9 cellular contexts compared by ENCODE assay signal in the genomic region with DNA sequence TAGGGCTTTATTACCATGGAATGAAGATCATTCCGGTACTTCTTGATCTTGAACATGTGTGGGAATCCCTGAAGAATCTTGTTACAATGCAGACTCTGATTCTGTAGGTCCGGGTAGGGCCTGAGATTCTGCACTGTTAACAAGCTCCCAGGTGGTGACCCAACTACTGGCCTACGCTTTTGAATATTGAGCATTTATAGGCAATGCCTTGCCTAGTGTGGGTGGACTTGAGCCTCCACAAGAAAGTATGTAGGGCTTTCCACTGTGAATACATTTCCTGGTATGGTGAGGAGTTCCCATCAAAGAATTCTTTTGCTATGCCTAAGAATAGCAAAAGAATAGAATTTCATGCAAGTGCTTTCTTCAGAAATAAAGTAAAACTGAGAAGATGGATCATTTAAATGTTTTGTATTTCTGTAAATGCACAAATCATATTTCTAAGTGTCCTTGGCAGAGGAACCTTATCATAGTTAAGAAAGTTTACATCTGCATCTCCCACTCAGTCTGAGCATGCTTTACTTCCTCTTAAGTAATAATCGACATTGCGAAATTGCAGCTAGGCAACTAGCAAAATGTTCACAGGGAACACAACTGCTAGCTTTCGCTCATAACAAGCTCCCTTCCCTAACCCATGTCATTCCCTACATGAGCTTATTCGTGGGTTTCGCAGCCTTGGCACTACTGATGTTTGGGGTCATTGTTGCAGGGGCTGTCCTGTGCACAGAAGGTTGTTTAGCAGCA.
DNase-seq lines count a peak whose midpoint lies in the region; ATAC-seq, FAIRE-seq and TF ChIP-seq lines count a peak whose summit lies in the region.
"Had no signal": no experiment of that assay in that cellular context is flagged by ENCODE, and none has a peak within 500 bp of the region (broad histone marks: within the 10 kb centered on the region; RNA-seq: fewer than 3 reads in every experiment).

No MANE protein-coding gene starts in this region.

- H3K27me3 ChIP-seq in dorsolateral prefrontal cortex: no peaks in the 10 kb centered on the region
- no peaks in the 10 kb centered on the region for H3K27me3 ChIP-seq in naive thymus-derived CD4-positive, alpha-beta T cell (ENCODE audit: control insufficient read depth in 2 of 2, insufficient read depth in 2 of 2, low read length in 2 of 2)

- FAIRE-seq in urothelium cell line (lab: Jason Lieb, UNC): no peak

- peak; percentile 67 for ATAC-seq in naive thymus-derived CD4-positive, alpha-beta T cell
- ATAC-seq in GM21723 (IDR thresholded peaks at IDR 0.05; ENCODE audit: unreplicated experiment): no peak

- POLR2A ChIA-PET in naive thymus-derived CD4-positive, alpha-beta T cell (lab: Charles Lee): no interaction called here

- intact Hi-C loops in dorsolateral prefrontal cortex (cut with DNase I): no loop called here
- intact Hi-C loops in naive thymus-derived CD4-positive, alpha-beta T cell (cut with micrococcal nuclease): no loop called here

- H3K27ac ChIP-seq in dorsolateral prefrontal cortex: peak overlapping the region in 30 of 59 donors; percentile 2 to 76 (median 48)
- H3K27ac ChIP-seq in naive thymus-derived CD4-positive, alpha-beta T cell (ENCODE audit: low read depth, low read length): no peak overlapping the region

- no peak overlapping the region for H3K4me3 Mint-ChIP-seq in naive thymus-derived CD4-positive, alpha-beta T cell

- no peak for TF ChIP-seq CTCF in dorsolateral prefrontal cortex (IDR thresholded peaks at IDR 0.05 in 54 of 56, conservative IDR thresholded peaks at IDR 0.05 in 2 of 56; ENCODE audit: low read depth in 1 of 56, partially characterized antibody in 56 of 56)

- H3K9me3 ChIP-seq in naive thymus-derived CD4-positive, alpha-beta T cell (ENCODE audit: control insufficient read depth in 2 of 3, low read length in 3 of 3): no peaks in the 10 kb centered on the region

- DNase-seq in Ammon's horn (ENCODE audit: low spot score): peak; percentile 71
- DNase-seq in NCI-H460 (ENCODE audit: extremely low read depth, low read depth): peak; percentile 85
- no peak for DNase-seq in dorsolateral prefrontal cortex
- no peak for DNase-seq in naive thymus-derived CD4-positive, alpha-beta T cell
- DNase-seq in urothelium cell line (ENCODE audit: low spot score): no peak
- DNase-seq in SHP77 (lab: John Stamatoyannopoulos, UW): no peak
- no peak for DNase-seq in germinal center (ENCODE audit: low spot score)
- DNase-seq: T-helper 2 cell had no signal

- CTCF ChIA-PET in naive thymus-derived CD4-positive, alpha-beta T cell (lab: Charles Lee): interaction anchor here (0.6 kb wide), 1 partner anchor 356 kb away, joined by 3 read pairs; no protein-coding TSS in a partner anchor

- no peaks in the 10 kb centered on the region for H3K36me3 ChIP-seq in naive thymus-derived CD4-positive, alpha-beta T cell (ENCODE audit: control insufficient read depth in 2 of 3, insufficient read depth in 3 of 3, low read length in 3 of 3)

- no peak overlapping the region for H3K4me3 ChIP-seq in dorsolateral prefrontal cortex
- no peak overlapping the region for H3K4me3 ChIP-seq in naive thymus-derived CD4-positive, alpha-beta T cell (ENCODE audit: low read length)

- peaks cover 0 to 8% (median 0%) of the 10 kb centered on the region in 7 donors for H3K4me1 Mint-ChIP-seq in naive thymus-derived CD4-positive, alpha-beta T cell

- no peaks in the 10 kb centered on the region for H3K4me1 ChIP-seq in naive thymus-derived CD4-positive, alpha-beta T cell (ENCODE audit: control insufficient read depth in 2 of 2, insufficient read depth in 2 of 2, low read length in 2 of 2)

- H3K27me3 Mint-ChIP-seq in naive thymus-derived CD4-positive, alpha-beta T cell: peaks cover 0 to 4% (median 0%) of the 10 kb centered on the region in 5 donors

- no peaks in the 10 kb centered on the region for H3K36me3 Mint-ChIP-seq in naive thymus-derived CD4-positive, alpha-beta T cell

- H3K27ac Mint-ChIP-seq in naive thymus-derived CD4-positive, alpha-beta T cell: no peak overlapping the region

- H3K9me3 Mint-ChIP-seq in naive thymus-derived CD4-positive, alpha-beta T cell: no peaks in the 10 kb centered on the region

Comparison
In these comparisons a context has a peak if more than half of its experiments do, and no peak if none do; other contexts are left out.
1. DNase-seq: peak in Ammon's horn (single experiment) and NCI-H460 (single experiment); none in dorsolateral prefrontal cortex (0 of 10), naive thymus-derived CD4-positive, alpha-beta T cell (0 of 9), urothelium cell line (single experiment), SHP77 (0 of 2) and germinal center (single experiment).